8 cellular contexts compared by ENCODE assay signal in genomic region chr17:15699413-15699924, GRCh38. TPM values are rescaled to one million over a fixed set of nuclear protein-coding genes. Genes with fewer than 3 reads are reported as not detected.
DNase-seq lines count a peak whose midpoint lies in the region; ATAC-seq, FAIRE-seq and TF ChIP-seq lines count a peak whose summit lies in the region.
"Not testable (repeated sequence)": the region's sequence is repeated elsewhere in the genome, so short reads cannot be mapped to it uniquely, and the experiment has no call there.

ZNF286A (plus strand) TSS chr17:15699752; CDS start chr17:15700330, 578 bp downstream.

- FAIRE-seq in GM12892 (lab: Jason Lieb, UNC) (peak; percentile 98), pancreas (lab: Jason Lieb, UNC) (peak; percentile 84)

- not testable (repeated sequence) for H3K9me3 ChIP-seq in pancreas, thyroid gland

- H3K4me1 ChIP-seq in pancreas, thyroid gland: not testable (repeated sequence)

- WGBS in pancreas, 2 donors, result 0% methylated on average over 42 to 44 of the region's 44 CpGs
- WGBS in thyroid gland, 2 donors, result 0 to 1% methylated on average over 5 to 38 of the region's 44 CpGs

- intact Hi-C loops in Right ventricle myocardium superior (cut with DNase I); pancreas (cut with DNase I); thyroid gland (cut with DNase I): not testable (repeated sequence)

- H3K27ac ChIP-seq in pancreas, thyroid gland: not testable (repeated sequence)

- H3K4me3 ChIP-seq in pancreas, result peak within 1 kb of the TSS; percentile 26 to 47 (median 40)
- H3K4me3 ChIP-seq in thyroid gland (replicated peaks in 1 of 3), result peak within 1 kb of the TSS in 2 of 3 donors; percentile 49 to 58

- H3K27me3 ChIP-seq in pancreas, thyroid gland: not testable (repeated sequence)

- ATAC-seq in HG02840 (IDR thresholded peaks at IDR 0.05; ENCODE audit: low FRiP score, unreplicated experiment) (peak; percentile 98), Right ventricle myocardium superior (ENCODE audit: poor library complexity) (peak; percentile 100), pancreas (peak; percentile 99 to 100 (median 100))

- TF ChIP-seq CTCF in pancreas (IDR thresholded peaks at IDR 0.05); thyroid gland (IDR thresholded peaks at IDR 0.05): not testable (repeated sequence)

- TF ChIP-seq POLR2A in GM12892 (IDR thresholded peaks at IDR 0.05; ENCODE audit: low read depth, low read length) (peak; percentile 57; the same call in 1 of the 2 replicates), thyroid gland (IDR thresholded peaks at IDR 0.05) (peak in 1 of 2 donors; percentile 80)

- DNase-seq in GM12892 (ENCODE audit: insufficient read length) (peak; percentile 71), NCI-H1436 (lab: John Stamatoyannopoulos, UW) (peak; percentile 98), SW480 (ENCODE audit: low spot score) (peak; percentile 96), Right ventricle myocardium superior (peak; percentile 100), pancreas (peak; percentile 94 to 100 (median 100)), thyroid gland (peak; percentile 99 to 100)
- peak; percentile 97 for DNase-seq in activated naive CD8-positive, alpha-beta T cell treated with anti-CD3 and anti-CD28 coated beads, Interleukin-2, amount 50 U/mL, for 16 hours (ENCODE audit: low read depth, low spot score)

- H3K36me3 ChIP-seq in pancreas, thyroid gland: not testable (repeated sequence)

RNA-seq across cellular contexts. Expression of gene ZNF286A, which starts in this region (rescaled TPM):
- polyA plus RNA-seq in GM12892 (2012; ENCODE audit: missing spikeins), result 19.0 TPM
- total RNA-seq in Right ventricle myocardium superior (11.0 TPM), pancreas (10 to 100 TPM in 1 of 6 donors, 1 to 10 TPM in 5; 3.0 to 11.1 (median 5.6) TPM), thyroid gland (10 to 100 TPM; 21.9 to 55.2 (median 28.8) TPM)
- 1 to 10 TPM; 3.5 to 5.3 TPM for polyA plus RNA-seq in pancreas
